Comparison of ENCODE assay signal across 8 cellular contexts in the genomic region with DNA sequence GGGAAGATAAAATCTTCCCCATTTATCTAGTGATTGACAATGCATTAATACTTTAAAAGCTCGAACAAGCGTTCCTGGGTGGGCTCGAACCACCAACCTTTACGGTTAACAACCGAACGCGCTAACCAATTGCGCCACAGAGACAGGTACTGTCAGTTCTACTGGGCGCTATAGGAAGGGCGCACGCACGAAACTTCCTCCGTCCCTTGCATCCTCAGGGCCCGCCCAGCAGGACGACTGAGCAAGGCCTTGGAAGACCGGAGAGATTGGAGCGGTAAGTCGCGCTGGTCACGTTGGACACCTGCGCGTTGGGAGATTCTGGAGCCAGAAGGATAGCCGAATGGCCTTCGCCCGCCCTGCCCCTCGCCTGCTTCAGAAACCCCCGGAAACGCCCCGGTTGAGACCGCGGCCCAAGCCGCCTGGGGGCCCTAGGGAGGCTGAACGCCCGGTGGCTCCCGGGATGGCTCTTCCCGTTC. TPM values are rescaled to one million over a fixed set of nuclear protein-coding genes. Genes with fewer than 3 reads are reported as not detected.
DNase-seq lines count a peak whose midpoint lies in the region; ATAC-seq and TF ChIP-seq lines count a peak whose summit lies in the region.
"Not testable (repeated sequence)": the region's sequence is repeated elsewhere in the genome, so short reads cannot be mapped to it uniquely, and the experiment has no call there.

No MANE protein-coding gene starts in this region.

- H3K4me2 ChIP-seq in PC-3 (ENCODE audit: low read length) = peak overlapping the region; percentile 77
- H3K4me2 ChIP-seq in mesendoderm (ENCODE audit: low read length) = not testable (repeated sequence)

- H3K9me3 ChIP-seq in PC-3 (ENCODE audit: low read length) = not testable (repeated sequence)

- H3K4me3 ChIP-seq in PC-3 (ENCODE audit: low read length) = peak overlapping the region; percentile 59
- peak overlapping the region; percentile 41 for H3K4me3 ChIP-seq in brain microvascular endothelial cell (ENCODE audit: low read depth, low read length)
- not testable (repeated sequence) for H3K4me3 ChIP-seq in mesendoderm (ENCODE audit: low read length)

- H2AFZ ChIP-seq in PC-3 (ENCODE audit: low read length) = peak overlapping the region; percentile 63

- not testable (repeated sequence) for H3K9ac ChIP-seq in PC-3 (ENCODE audit: low read length); mesendoderm (ENCODE audit: low read length)

- not testable (repeated sequence) for H4K5ac ChIP-seq in mesendoderm (ENCODE audit: low read length)

- CTCF ChIA-PET in PC-3 (lab: Charles Lee) = not testable (repeated sequence)

- H3K36me3 ChIP-seq in PC-3 (ENCODE audit: low read depth, low read length); brain microvascular endothelial cell (replicated peaks); mesendoderm (ENCODE audit: control insufficient read depth, insufficient read depth, low read length): not testable (repeated sequence)

- not testable (repeated sequence) for ATAC-seq in PC-3, foreskin keratinocyte

- not testable (repeated sequence) for H2BK120ac ChIP-seq in mesendoderm (ENCODE audit: low read depth, low read length)

- not testable (repeated sequence) for H2BK15ac ChIP-seq in mesendoderm (replicated peaks; ENCODE audit: low read depth)

- not testable (repeated sequence) for H2AK5ac ChIP-seq in mesendoderm (ENCODE audit: low read length)

- intact Hi-C loops in PC-3 (cut with micrococcal nuclease) = not testable (repeated sequence)

- no CpG with 5 or more reads among the region's 36 CpGs for WGBS in mesendoderm (ENCODE audit: extremely low coverage, insufficient coverage, low lambda C conversion rate)

- not testable (repeated sequence) for H3K4me1 ChIP-seq in PC-3 (ENCODE audit: insufficient read depth, low read length); foreskin keratinocyte; mesendoderm (ENCODE audit: control insufficient read depth, low read depth, low read length)

- not testable (repeated sequence) for H3F3A ChIP-seq in PC-3 (ENCODE audit: low read length, unreplicated experiment)

- POLR2A ChIA-PET in PC-3 (lab: Charles Lee; ENCODE audit: unreplicated experiment) = not testable (repeated sequence)

- not testable (repeated sequence) for H3K4ac ChIP-seq in mesendoderm (ENCODE audit: low read depth, low read length)

- in situ Hi-C loops in brain microvascular endothelial cell (cut with HindIII; ENCODE audit: low pct_ligation_motif_present, low sequenced_read_pairs) = not testable (repeated sequence)

- not testable (repeated sequence) for H3K9me2 ChIP-seq in PC-3 (replicated peaks; ENCODE audit: low read length)

- H3K18ac ChIP-seq in mesendoderm (ENCODE audit: low read length) = not testable (repeated sequence)

- not testable (repeated sequence) for H3K23ac ChIP-seq in mesendoderm (ENCODE audit: low read length)

- H4K8ac ChIP-seq in mesendoderm (ENCODE audit: low read depth, low read length) = not testable (repeated sequence)

- H3K79me1 ChIP-seq in mesendoderm (ENCODE audit: low read length) = not testable (repeated sequence)

- H3K56ac ChIP-seq in mesendoderm (ENCODE audit: low read length) = not testable (repeated sequence)

- H3K27me3 ChIP-seq in PC-3 (ENCODE audit: low read length); brain microvascular endothelial cell (replicated peaks); foreskin keratinocyte; mesendoderm (ENCODE audit: insufficient read depth, low read length, poor library complexity): not testable (repeated sequence)

- H2BK5ac ChIP-seq in mesendoderm (ENCODE audit: low read length) = not testable (repeated sequence)

- peak; percentile 51 for DNase-seq in EL
- peak; percentile 75 for DNase-seq in PC-3
- DNase-seq in activated CD8-positive, alpha-beta memory T cell treated with anti-CD3 and anti-CD28 coated beads for 4 hours (ENCODE audit: low read depth in 2 of 2) = peak; percentile 1 to 12
- DNase-seq in brain microvascular endothelial cell = peak; percentile 50
- peak; percentile 74 to 85 for DNase-seq in foreskin keratinocyte
- peak; percentile 80 for DNase-seq in mesendoderm
- DNase-seq in smooth muscle cell of the brain vasculature (ENCODE audit: low read depth, low spot score) = peak; percentile 4
- peak; percentile 4 for DNase-seq in stromal cell of bone marrow (ENCODE audit: low read depth)

- H4K20me1 ChIP-seq in PC-3 (ENCODE audit: low read length) = not testable (repeated sequence)

- not testable (repeated sequence) for BruUV-seq in PC-3 (replicated peaks; lab: Mats Ljungman, UMichigan)

- H3K79me2 ChIP-seq in PC-3 (ENCODE audit: low read length); mesendoderm (ENCODE audit: control insufficient read depth, insufficient read depth, low read length): not testable (repeated sequence)

- H3K27ac ChIP-seq in PC-3 (ENCODE audit: low read length); brain microvascular endothelial cell; foreskin keratinocyte; mesendoderm (ENCODE audit: low read depth, low read length): not testable (repeated sequence)

- not testable (repeated sequence) for TF ChIP-seq CTCF in PC-3 (conservative IDR thresholded peaks at IDR 0.05; ENCODE audit: low read depth, low read length); brain microvascular endothelial cell (IDR thresholded peaks at IDR 0.05; ENCODE audit: low read depth, low read length, missing control alignments)
- peak; percentile 18 for TF ChIP-seq CTCF in foreskin keratinocyte (conservative IDR thresholded peaks at IDR 0.05)

RNA-seq across cellular contexts. Expression of gene PPIAL4C, which starts 25.3 kb away (rescaled TPM):
- total RNA-seq in PC-3 (2014; rRNA removed) = not detected in 2 replicates
- not detected in 2 replicates for total RNA-seq in foreskin keratinocyte
- not detected in 2 replicates for polyA plus RNA-seq in foreskin keratinocyte
- polyA plus RNA-seq in mesendoderm (2013, experiment 1 of 2) = not detected
- not detected for polyA plus RNA-seq in mesendoderm (2013, experiment 2 of 2)

Comparison
In these comparisons a context has a peak if more than half of its experiments do, and no peak if none do; other contexts are left out.
1. DNase-seq: peak in every context shown above with its lines; median percentile 80 in mesendoderm; 80 in foreskin keratinocyte; 75 in PC-3; 51 in EL; 50 in brain microvascular endothelial cell; 6 in activated CD8-positive, alpha-beta memory T cell treated with anti-CD3 and anti-CD28 coated beads for 4 hours; 4 in smooth muscle cell of the brain vasculature; 4 in stromal cell of bone marrow.